In genomic region chr6:152863618-152864326, GRCh38 we compare ENCODE assay signal across 8 cellular contexts.
DNase-seq lines count a peak whose midpoint lies in the region; ATAC-seq and TF ChIP-seq lines count a peak whose summit lies in the region.

No MANE protein-coding gene starts in this region.

- H3K4me3 Mint-ChIP-seq in neural progenitor cell: no peak overlapping the region

- no peaks in the 10 kb centered on the region for H3F3A ChIP-seq in neural progenitor cell (ENCODE audit: low read depth)

- peak; percentile 23 for DNase-seq in DMS 273 treated with DMSO at 0.1 percent for 48 hours (lab: John Stamatoyannopoulos, UW)
- peak; percentile 6 for DNase-seq in HPDE6-E6E7 (ENCODE audit: extremely low spot score)
- DNase-seq in OCI-M2 (lab: John Stamatoyannopoulos, UW; ENCODE audit: unreplicated experiment): peak; percentile 17
- peak; percentile 25 for DNase-seq in activated T-cell treated with anti-CD3 and anti-CD28 coated beads for 48 hours (ENCODE audit: low read depth)
- DNase-seq in fibroblast of gingiva (ENCODE audit: low read depth): peak; percentile 71
- DNase-seq in neural progenitor cell (ENCODE audit: low spot score): peak; percentile 83
- DNase-seq in thoracic aorta (ENCODE audit: low spot score): peak; percentile 21

- no peaks in the 10 kb centered on the region for H3K79me2 ChIP-seq in neural progenitor cell (ENCODE audit: low read depth)

- H3K9ac ChIP-seq in neural progenitor cell: no peak overlapping the region

- H4K20me1 ChIP-seq in neural progenitor cell (ENCODE audit: low read depth): no peaks in the 10 kb centered on the region

- H3K27ac ChIP-seq in neural progenitor cell (no peak overlapping the region), thoracic aorta (no peak overlapping the region)

- H3K27ac Mint-ChIP-seq in neural progenitor cell: no peak overlapping the region

- no peaks in the 10 kb centered on the region for H3K9me3 ChIP-seq in neural progenitor cell (ENCODE audit: low read depth)
- H3K9me3 ChIP-seq in thoracic aorta: no peaks in the 10 kb centered on the region

- H3K4me3 ChIP-seq in neural progenitor cell (no peak overlapping the region), thoracic aorta (no peak overlapping the region)

- TF ChIP-seq CTCF in neural progenitor cell (IDR thresholded peaks at IDR 0.05) (peak; percentile 88), thoracic aorta (IDR thresholded peaks at IDR 0.05) (peak; percentile 42)

- H3K4me1 Mint-ChIP-seq in neural progenitor cell: no peaks in the 10 kb centered on the region

- H3K27me3 ChIP-seq in neural progenitor cell: no peaks in the 10 kb centered on the region
- no peaks in the 10 kb centered on the region for H3K27me3 ChIP-seq in thoracic aorta (replicated peaks; ENCODE audit: insufficient read depth)

- ATAC-seq in GM21367 (IDR thresholded peaks at IDR 0.05; ENCODE audit: unreplicated experiment): peak; percentile 97
- ATAC-seq in thoracic aorta (ENCODE audit: insufficient number of reproducible peaks, low FRiP score, low read depth): peak; percentile 43

- H3K9me3 Mint-ChIP-seq in neural progenitor cell: no peaks in the 10 kb centered on the region

- H3K36me3 ChIP-seq in neural progenitor cell (no peaks in the 10 kb centered on the region), thoracic aorta (no peaks in the 10 kb centered on the region)

- no peaks in the 10 kb centered on the region for H3K27me3 Mint-ChIP-seq in neural progenitor cell (ENCODE audit: insufficient read depth, low read depth)

- H3K4me1 ChIP-seq in neural progenitor cell (no peaks in the 10 kb centered on the region), thoracic aorta (ENCODE audit: control insufficient read depth in 1 of 2, low read depth in 2 of 2) (no peaks in the 10 kb centered on the region)

- H2AFZ ChIP-seq in neural progenitor cell (replicated peaks): peak overlapping the region; percentile 73

- H3K36me3 Mint-ChIP-seq in neural progenitor cell: no peaks in the 10 kb centered on the region

- no peak overlapping the region for H3K4me2 ChIP-seq in neural progenitor cell

Comparison
In these comparisons a context has a peak if more than half of its experiments do, and no peak if none do; other contexts are left out.
1. DNase-seq: peak in every context shown above with its lines; median percentile 83 in neural progenitor cell; 71 in fibroblast of gingiva; 25 in activated T-cell treated with anti-CD3 and anti-CD28 coated beads for 48 hours; 23 in DMS 273 treated with DMSO at 0.1 percent for 48 hours; 21 in thoracic aorta; 17 in OCI-M2; 6 in HPDE6-E6E7.